16 cellular contexts compared by ENCODE assay signal in the genomic region with DNA sequence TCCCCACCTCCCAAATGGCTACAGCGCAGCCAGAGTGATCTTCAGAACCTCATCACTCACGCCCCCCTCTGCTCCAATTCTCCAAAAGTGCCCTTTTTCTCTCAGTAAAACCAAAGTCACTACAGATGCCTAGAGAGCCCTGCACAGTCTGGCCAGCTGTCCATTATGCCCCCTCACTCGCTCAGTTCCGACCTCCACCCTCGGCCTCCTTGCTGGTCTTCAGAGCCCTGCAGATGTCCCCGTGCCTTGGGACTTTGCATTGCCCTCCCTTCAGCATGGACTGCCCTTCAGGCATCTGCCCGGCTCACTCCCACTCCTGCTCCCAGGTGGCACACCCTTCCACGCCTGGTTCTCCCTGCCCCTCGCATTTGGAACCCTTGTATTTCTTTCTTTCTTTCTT. TPM values are rescaled to one million over a fixed set of nuclear protein-coding genes. Genes with fewer than 3 reads are reported as not detected.
DNase-seq lines count a peak whose midpoint lies in the region; ATAC-seq and TF ChIP-seq lines count a peak whose summit lies in the region.
"Had no signal": no experiment of that assay in that cellular context is flagged by ENCODE, and none has a peak within 500 bp of the region (broad histone marks: within the 10 kb centered on the region; RNA-seq: fewer than 3 reads in every experiment).

No MANE protein-coding gene starts in this region.

- 95 to 96% methylated on average over 9 of the region's 9 CpGs for WGBS in heart right ventricle, 2 donors
- WGBS in endodermal cell (ENCODE audit: insufficient coverage in 1 of 2, insufficient read length in 1 of 2), 2 experiments, result 89 to 91% methylated on average over 4 to 9 of the region's 9 CpGs

- DNase-seq in right atrium auricular region (ENCODE audit: low spot score), result peak; percentile 54
- no peak for DNase-seq in heart right ventricle
- peak; percentile 21 for DNase-seq in endodermal cell
- DNase-seq in osteocyte (ENCODE audit: extremely low spot score, unreplicated experiment), result peak; percentile 75
- no peak for DNase-seq in NCI-H2081 (lab: John Stamatoyannopoulos, UW)
- DNase-seq in CD8-positive, alpha-beta memory T cell, result no peak
- DNase-seq in CD4-positive, alpha-beta T cell, result no peak
- DNase-seq: BE2C; CD4-positive, CD25-positive, alpha-beta regulatory T cell; KG1; NCI-H1105; NCI-H2029 treated with DMSO at 0.1 percent for 48 hours; NCI-H2171; NCI-H345; NCI-H774 had no signal

- H3K9ac ChIP-seq in endodermal cell (ENCODE audit: extremely low read depth, low read length, poor library complexity, severe bottlenecking), result no peak overlapping the region

- H3K4me1 ChIP-seq in right atrium auricular region, result peaks cover 0 to 42% of the 10 kb centered on the region in 2 donors
- H3K4me1 ChIP-seq in heart right ventricle, result peaks cover 6 to 35% (median 27%) of the 10 kb centered on the region in 9 donors
- no peaks in the 10 kb centered on the region for H3K4me1 ChIP-seq in endodermal cell (ENCODE audit: control insufficient read depth, insufficient read depth, low read length)
- H3K4me1 ChIP-seq in CD8-positive, alpha-beta memory T cell (ENCODE audit: insufficient read depth, low read length), result peaks cover 7% of the 10 kb centered on the region
- H3K4me1 ChIP-seq: BE2C had no signal

- H3K27me3 Mint-ChIP-seq in endodermal cell (ENCODE audit: insufficient read depth), result peaks cover 28% of the 10 kb centered on the region
- peaks cover 10% of the 10 kb centered on the region for H3K27me3 Mint-ChIP-seq in osteocyte (ENCODE audit: unreplicated experiment)
- H3K27me3 Mint-ChIP-seq in CD8-positive, alpha-beta memory T cell, result peaks cover 14 to 17% of the 10 kb centered on the region in 2 donors
- peaks cover 10% of the 10 kb centered on the region for H3K27me3 Mint-ChIP-seq in CD4-positive, alpha-beta T cell

- H3K27ac Mint-ChIP-seq in endodermal cell (no peak overlapping the region), osteocyte (ENCODE audit: unreplicated experiment) (no peak overlapping the region)
- no peak overlapping the region for H3K27ac Mint-ChIP-seq in CD8-positive, alpha-beta memory T cell
- no peak overlapping the region for H3K27ac Mint-ChIP-seq in CD4-positive, alpha-beta T cell
- H3K27ac Mint-ChIP-seq: CD4-positive, CD25-positive, alpha-beta regulatory T cell had no signal

- H3K27ac ChIP-seq in right atrium auricular region, result no peak overlapping the region
- no peak overlapping the region for H3K27ac ChIP-seq in heart right ventricle
- H3K27ac ChIP-seq in endodermal cell (ENCODE audit: low read depth, low read length), result no peak overlapping the region
- no peak overlapping the region for H3K27ac ChIP-seq in CD8-positive, alpha-beta memory T cell (ENCODE audit: low read depth, low read length)
- H3K27ac ChIP-seq in CD4-positive, alpha-beta T cell (ENCODE audit: low read depth, low read length), result no peak overlapping the region

- CTCF ChIA-PET in CD8-positive, alpha-beta memory T cell (lab: Charles Lee), result no interaction called here
- CTCF ChIA-PET in CD4-positive, alpha-beta T cell (lab: Charles Lee), result no interaction called here

- H3K4me3 ChIP-seq in right atrium auricular region (no peak overlapping the region), heart right ventricle (no peak overlapping the region), endodermal cell (ENCODE audit: low read length) (no peak overlapping the region)
- no peak overlapping the region for H3K4me3 ChIP-seq in CD8-positive, alpha-beta memory T cell (ENCODE audit: low read length)

- H3K9me3 ChIP-seq in right atrium auricular region (no peaks in the 10 kb centered on the region), heart right ventricle (no peaks in the 10 kb centered on the region), endodermal cell (ENCODE audit: control insufficient read depth, low read length) (no peaks in the 10 kb centered on the region)
- no peaks in the 10 kb centered on the region for H3K9me3 ChIP-seq in CD8-positive, alpha-beta memory T cell (ENCODE audit: low read length)
- no peaks in the 10 kb centered on the region for H3K9me3 ChIP-seq in CD4-positive, alpha-beta T cell (ENCODE audit: control insufficient read depth, low read length)
- H3K9me3 ChIP-seq: BE2C had no signal

- no peak for TF ChIP-seq CTCF in right atrium auricular region (IDR thresholded peaks at IDR 0.05)
- no peak for TF ChIP-seq CTCF in heart right ventricle (IDR thresholded peaks at IDR 0.05)
- no peak for TF ChIP-seq CTCF in endodermal cell (conservative IDR thresholded peaks at IDR 0.05)
- TF ChIP-seq CTCF in osteocyte (IDR thresholded peaks at IDR 0.05), result no peak
- TF ChIP-seq CTCF in CD4-positive, alpha-beta T cell (IDR thresholded peaks at IDR 0.05), result no peak

- intact Hi-C loops in heart right ventricle (cut with DNase I), result no loop called here
- intact Hi-C loops in CD4-positive, alpha-beta T cell (cut with DNase I, micrococcal nuclease), result no loop called here

- H3K36me3 ChIP-seq in right atrium auricular region (no peaks in the 10 kb centered on the region), heart right ventricle (no peaks in the 10 kb centered on the region), endodermal cell (ENCODE audit: control insufficient read depth, insufficient read depth, low read length) (no peaks in the 10 kb centered on the region)
- H3K36me3 ChIP-seq in CD8-positive, alpha-beta memory T cell (ENCODE audit: insufficient read depth, low read length), result no peaks in the 10 kb centered on the region
- H3K36me3 ChIP-seq: BE2C had no signal

- ATAC-seq in heart right ventricle, result no peak
- no peak for ATAC-seq in CD4-positive, alpha-beta T cell (ENCODE audit: poor library complexity)

- POLR2A ChIA-PET in CD8-positive, alpha-beta memory T cell (lab: Charles Lee), result no interaction called here
- POLR2A ChIA-PET in CD4-positive, alpha-beta T cell (lab: Charles Lee), result no interaction called here

- no peaks in the 10 kb centered on the region for H3K36me3 Mint-ChIP-seq in endodermal cell (ENCODE audit: low read depth)
- no peaks in the 10 kb centered on the region for H3K36me3 Mint-ChIP-seq in osteocyte (ENCODE audit: unreplicated experiment)
- H3K36me3 Mint-ChIP-seq in CD8-positive, alpha-beta memory T cell, result no peaks in the 10 kb centered on the region
- H3K36me3 Mint-ChIP-seq in CD4-positive, alpha-beta T cell (ENCODE audit: low read depth), result no peaks in the 10 kb centered on the region
- H3K36me3 Mint-ChIP-seq: CD4-positive, CD25-positive, alpha-beta regulatory T cell had no signal

- no peaks in the 10 kb centered on the region for H3K27me3 ChIP-seq in right atrium auricular region
- no peaks in the 10 kb centered on the region for H3K27me3 ChIP-seq in heart right ventricle
- H3K27me3 ChIP-seq in endodermal cell (ENCODE audit: control insufficient read depth, insufficient read depth, low read length, poor library complexity, severe bottlenecking), result peaks cover 7% of the 10 kb centered on the region
- peaks cover 4% of the 10 kb centered on the region for H3K27me3 ChIP-seq in CD8-positive, alpha-beta memory T cell (ENCODE audit: insufficient read depth, low read length, poor library complexity, severe bottlenecking)
- no peaks in the 10 kb centered on the region for H3K27me3 ChIP-seq in CD4-positive, alpha-beta T cell (ENCODE audit: control insufficient read depth, insufficient read depth, low read length)
- H3K27me3 ChIP-seq: BE2C had no signal

- no peaks in the 10 kb centered on the region for H3K9me3 Mint-ChIP-seq in endodermal cell
- no peaks in the 10 kb centered on the region for H3K9me3 Mint-ChIP-seq in osteocyte (ENCODE audit: unreplicated experiment)
- no peaks in the 10 kb centered on the region for H3K9me3 Mint-ChIP-seq in CD8-positive, alpha-beta memory T cell
- H3K9me3 Mint-ChIP-seq in CD4-positive, alpha-beta T cell, result no peaks in the 10 kb centered on the region

- H3K4me1 Mint-ChIP-seq in endodermal cell (peaks cover 11% of the 10 kb centered on the region), osteocyte (ENCODE audit: unreplicated experiment) (peaks cover 39% of the 10 kb centered on the region)
- H3K4me1 Mint-ChIP-seq in CD8-positive, alpha-beta memory T cell, result peaks cover 10 to 23% (median 11%) of the 10 kb centered on the region in 3 donors
- peaks cover 10% of the 10 kb centered on the region for H3K4me1 Mint-ChIP-seq in CD4-positive, alpha-beta T cell (ENCODE audit: low read depth)

- H3K4me3 Mint-ChIP-seq in endodermal cell (no peak overlapping the region), osteocyte (ENCODE audit: unreplicated experiment) (no peak overlapping the region)
- no peak overlapping the region for H3K4me3 Mint-ChIP-seq in CD8-positive, alpha-beta memory T cell
- H3K4me3 Mint-ChIP-seq in CD4-positive, alpha-beta T cell, result no peak overlapping the region
- H3K4me3 Mint-ChIP-seq: CD4-positive, CD25-positive, alpha-beta regulatory T cell had no signal

RNA-seq across cellular contexts. Expression of gene RAET1E, which starts 1.1 kb away (rescaled TPM):
- 1 to 10 TPM in 1 of 2 donors, under 1 TPM in 1; 0.52 to 4.3 TPM for total RNA-seq in right atrium auricular region
- total RNA-seq in heart right ventricle, result 1 to 10 TPM in 1 of 10 donors, under 1 TPM in 6, not detected in 3; 0.15 to 1.4 (median 0.48) TPM
- polyA plus RNA-seq in heart right ventricle, result under 1 TPM; 0.29 to 0.33 TPM
- total RNA-seq in endodermal cell, result not detected
- polyA plus RNA-seq in endodermal cell (2013, experiment 1 of 2), result not detected
- not detected for polyA plus RNA-seq in endodermal cell (2013, experiment 2 of 2)
- total RNA-seq in osteocyte, result not detected in 2 replicates
- not detected for total RNA-seq in CD8-positive, alpha-beta memory T cell
- not detected for polyA plus RNA-seq in CD8-positive, alpha-beta memory T cell
- not detected for total RNA-seq in CD4-positive, alpha-beta T cell
- total RNA-seq: CD4-positive, CD25-positive, alpha-beta regulatory T cell; G401 had no signal
- polyA plus RNA-seq: CD4-positive, CD25-positive, alpha-beta regulatory T cell had no signal

RNA-seq across cellular contexts. Expression of gene RAET1G, which starts 24.0 kb away (rescaled TPM):
- total RNA-seq in right atrium auricular region (1 to 10 TPM; 1.5 to 1.6 TPM), heart right ventricle (under 1 TPM in 3 of 10 donors, not detected in 7; 0.21 to 0.37 (median 0.36) TPM), endodermal cell (not detected), osteocyte (0.55 and 0.73 TPM in 2 replicates)
- under 1 TPM in 1 of 2 donors, not detected in 1; 0.32 TPM for polyA plus RNA-seq in heart right ventricle
- not detected for polyA plus RNA-seq in endodermal cell (2013, experiment 1 of 2)
- polyA plus RNA-seq in endodermal cell (2013, experiment 2 of 2), result not detected
- total RNA-seq in CD8-positive, alpha-beta memory T cell, result not detected
- polyA plus RNA-seq in CD8-positive, alpha-beta memory T cell, result not detected
- total RNA-seq in CD4-positive, alpha-beta T cell, result not detected
- total RNA-seq: G401 had no signal
- polyA plus RNA-seq: CD4-positive, CD25-positive, alpha-beta regulatory T cell had no signal

RNA-seq across cellular contexts. Expression of gene LRP11, which starts 34.8 kb away (rescaled TPM):
- total RNA-seq in right atrium auricular region (10 to 100 TPM; 17.0 to 25.7 TPM), heart right ventricle (10 to 100 TPM in 9 of 10 donors, 1 to 10 TPM in 1; 7.6 to 21.0 (median 15.3) TPM), endodermal cell (1 to 10 TPM; 3.6 to 6.0 TPM), osteocyte (59.6 and 75.2 TPM in 2 replicates)
- polyA plus RNA-seq in heart right ventricle, result 1 to 10 TPM in 1 of 2 donors, under 1 TPM in 1; 0.51 to 5.2 TPM
- polyA plus RNA-seq in endodermal cell (2013, experiment 1 of 2), result 14.1 TPM
- 13.2 TPM for polyA plus RNA-seq in endodermal cell (2013, experiment 2 of 2)
- 1 to 10 TPM; 5.5 to 5.9 TPM for total RNA-seq in CD8-positive, alpha-beta memory T cell
- polyA plus RNA-seq in CD8-positive, alpha-beta memory T cell, result 1.1 TPM
- total RNA-seq in CD4-positive, alpha-beta T cell, result under 1 TPM; 0.75 to 0.99 TPM

RNA-seq across cellular contexts. Expression of gene ULBP2, which starts 42.8 kb away (rescaled TPM):
- total RNA-seq in right atrium auricular region (1 to 10 TPM in 1 of 2 donors, under 1 TPM in 1; 0.82 to 2.4 TPM), heart right ventricle (1 to 10 TPM in 5 of 10 donors, under 1 TPM in 5; 0.46 to 2.4 (median 1.0) TPM), endodermal cell (under 1 TPM in 1 of 2 donors, not detected in 1; 0.20 TPM), osteocyte (2.1 and 2.9 TPM in 2 replicates)
- polyA plus RNA-seq in heart right ventricle, result 1 to 10 TPM in 1 of 2 donors, not detected in 1; 2.7 TPM
- 0.78 TPM for polyA plus RNA-seq in endodermal cell (2013, experiment 1 of 2)
- 0.58 TPM for polyA plus RNA-seq in endodermal cell (2013, experiment 2 of 2)
- under 1 TPM; 0.48 to 0.51 TPM for total RNA-seq in CD8-positive, alpha-beta memory T cell
- polyA plus RNA-seq in CD8-positive, alpha-beta memory T cell, result 0.68 TPM
- total RNA-seq in CD4-positive, alpha-beta T cell, result 1 to 10 TPM; 1.8 to 1.9 TPM

Comparison
In these comparisons a context has a peak if more than half of its experiments do, and no peak if none do; other contexts are left out.
1. DNase-seq: peak in right atrium auricular region (single experiment), endodermal cell (single experiment) and osteocyte (single experiment); none in heart right ventricle (0 of 2), NCI-H2081 (0 of 2), CD8-positive, alpha-beta memory T cell (0 of 5) and CD4-positive, alpha-beta T cell (0 of 10).